12 cellular contexts compared by ENCODE assay signal in the genomic region with DNA sequence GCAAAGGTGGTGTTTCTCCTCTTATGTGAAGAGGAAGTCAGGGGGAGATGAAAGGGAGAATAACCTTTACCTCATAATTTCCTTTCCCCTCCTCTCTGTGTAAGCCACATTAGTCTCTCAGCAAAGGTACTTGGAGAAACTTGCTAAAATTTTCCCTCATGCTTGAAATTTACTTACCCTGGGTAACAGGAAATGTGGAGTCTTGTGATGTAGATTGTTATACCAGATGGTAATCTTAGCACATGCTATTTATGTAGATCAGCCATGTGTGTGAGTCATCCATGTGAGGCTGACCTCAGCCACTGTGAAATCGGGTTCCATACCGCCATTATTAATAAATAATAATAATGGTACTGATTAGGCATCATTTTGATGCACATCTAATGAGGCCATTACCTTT.
DNase-seq lines count a peak whose midpoint lies in the region; ATAC-seq and TF ChIP-seq lines count a peak whose summit lies in the region.
"Had no signal": no experiment of that assay in that cellular context is flagged by ENCODE, and none has a peak within 500 bp of the region (broad histone marks: within the 10 kb centered on the region; RNA-seq: fewer than 3 reads in every experiment).

No MANE protein-coding gene starts in this region.

- H3K27me3 Mint-ChIP-seq in CD8-positive, alpha-beta T cell (ENCODE audit: low read depth), result no peaks in the 10 kb centered on the region

- H3K4me1 ChIP-seq in CD8-positive, alpha-beta T cell (ENCODE audit: insufficient read depth, low read length), result peaks cover 9% of the 10 kb centered on the region
- H3K4me1 ChIP-seq in fibroblast of lung (ENCODE audit: control insufficient read depth, extremely low read depth, insufficient read depth, low read length), result no peaks in the 10 kb centered on the region
- H3K4me1 ChIP-seq: lower lobe of right lung had no signal

- no peak for ATAC-seq in CD8-positive, alpha-beta T cell
- peak; percentile 59 for ATAC-seq in GM21390 (IDR thresholded peaks at IDR 0.05; ENCODE audit: unreplicated experiment)
- ATAC-seq: lower lobe of right lung had no signal

- H3K27me3 ChIP-seq in CD8-positive, alpha-beta T cell (ENCODE audit: insufficient read depth, low read length), result no peaks in the 10 kb centered on the region
- H3K27me3 ChIP-seq in fibroblast of lung (ENCODE audit: control insufficient read depth, insufficient read depth, low read length), result no peaks in the 10 kb centered on the region
- H3K27me3 ChIP-seq: dorsolateral prefrontal cortex had no signal

- POLR2A ChIA-PET in CD8-positive, alpha-beta T cell (lab: Charles Lee), result no interaction called here
- POLR2A ChIA-PET in RWPE1 (lab: Yijun Ruan, JAX; ENCODE audit: low non-redundant PET), result no interaction called here

- no peaks in the 10 kb centered on the region for H3K9me3 Mint-ChIP-seq in CD8-positive, alpha-beta T cell
- H3K9me3 Mint-ChIP-seq: activated CD4-positive, alpha-beta memory T cell treated with anti-CD3 and anti-CD28 coated beads for 36 hours; H9 had no signal

- H2AFZ ChIP-seq in fibroblast of lung (ENCODE audit: low read length), result no peak overlapping the region

- H3K4me2 ChIP-seq in fibroblast of lung (ENCODE audit: extremely low read depth, insufficient read depth, low read length), result no peak overlapping the region

- no peak overlapping the region for H3K4me3 ChIP-seq in CD8-positive, alpha-beta T cell (ENCODE audit: low read depth, low read length)
- H3K4me3 ChIP-seq in fibroblast of lung (replicated peaks in 1 of 4; ENCODE audit: control extremely low read depth in 1 of 4, insufficient read depth in 1 of 4, low read depth in 3 of 4, low read length in 4 of 4), result no peak overlapping the region
- H3K4me3 ChIP-seq: lower lobe of right lung had no signal

- no peak overlapping the region for H3K9ac ChIP-seq in fibroblast of lung (ENCODE audit: insufficient read depth, low read length)

- intact Hi-C loops in CD8-positive, alpha-beta T cell (cut with DNase I, micrococcal nuclease), result no loop called here

- H3K27ac ChIP-seq in CD8-positive, alpha-beta T cell (ENCODE audit: low read depth, low read length), result no peak overlapping the region
- H3K27ac ChIP-seq in fibroblast of lung (ENCODE audit: insufficient read depth, low read length) (no peak overlapping the region), RWPE1 (no peak overlapping the region)
- H3K27ac ChIP-seq: dorsolateral prefrontal cortex, lower lobe of right lung had no signal

- CTCF ChIA-PET in CD8-positive, alpha-beta T cell (lab: Charles Lee), result no interaction called here
- CTCF ChIA-PET in RWPE1 (lab: Yijun Ruan, JAX), result interaction anchor here (0.7 kb wide), 1 partner anchor 8 kb away, joined by 3 read pairs; no protein-coding TSS in a partner anchor

- H4K20me1 ChIP-seq in fibroblast of lung (ENCODE audit: control insufficient read depth, extremely low read depth, insufficient read depth, low read length), result no peaks in the 10 kb centered on the region

- DNase-seq in CD8-positive, alpha-beta T cell, result no peak
- peak; percentile 63 for DNase-seq in M059J (ENCODE audit: low read depth)
- DNase-seq in fibroblast of lung (ENCODE audit: low read depth in 2 of 2), result peak; percentile 64 to 79
- DNase-seq in RKO (ENCODE audit: low spot score), result no peak
- no peak for DNase-seq in RWPE1 (ENCODE audit: low spot score)
- no peak for DNase-seq in occipital lobe (lab: John Stamatoyannopoulos, UW)
- DNase-seq in NCI-H146 (lab: John Stamatoyannopoulos, UW), result no peak
- DNase-seq: activated CD4-positive, alpha-beta memory T cell treated with anti-CD3 and anti-CD28 coated beads for 36 hours; dorsolateral prefrontal cortex; H9; lower lobe of right lung had no signal

- H3K4me3 Mint-ChIP-seq in CD8-positive, alpha-beta T cell, result no peak overlapping the region
- H3K4me3 Mint-ChIP-seq: activated CD4-positive, alpha-beta memory T cell treated with anti-CD3 and anti-CD28 coated beads for 36 hours; H9 had no signal

- no peaks in the 10 kb centered on the region for H3K79me2 ChIP-seq in fibroblast of lung (ENCODE audit: control insufficient read depth, insufficient read depth, low read length)

- H3K27ac Mint-ChIP-seq in CD8-positive, alpha-beta T cell, result peak overlapping the region; percentile 12
- H3K27ac Mint-ChIP-seq: activated CD4-positive, alpha-beta memory T cell treated with anti-CD3 and anti-CD28 coated beads for 36 hours; H9 had no signal

- H3K9me3 ChIP-seq in CD8-positive, alpha-beta T cell (ENCODE audit: low read length), result no peaks in the 10 kb centered on the region
- no peaks in the 10 kb centered on the region for H3K9me3 ChIP-seq in fibroblast of lung (ENCODE audit: control insufficient read depth, insufficient read depth, low read depth, low read length)
- H3K9me3 ChIP-seq: lower lobe of right lung had no signal

- H3K36me3 ChIP-seq in CD8-positive, alpha-beta T cell (ENCODE audit: insufficient read depth, low read length), result no peaks in the 10 kb centered on the region
- H3K36me3 ChIP-seq in fibroblast of lung (ENCODE audit: control insufficient read depth, insufficient read depth, low read length), result no peaks in the 10 kb centered on the region
- H3K36me3 ChIP-seq: lower lobe of right lung had no signal

- peaks cover 17% of the 10 kb centered on the region for H3K4me1 Mint-ChIP-seq in CD8-positive, alpha-beta T cell (ENCODE audit: low read depth)

- no peaks in the 10 kb centered on the region for H3K36me3 Mint-ChIP-seq in CD8-positive, alpha-beta T cell
- H3K36me3 Mint-ChIP-seq: activated CD4-positive, alpha-beta memory T cell treated with anti-CD3 and anti-CD28 coated beads for 36 hours had no signal

- TF ChIP-seq CTCF in CD8-positive, alpha-beta T cell (IDR thresholded peaks at IDR 0.05), result no peak
- TF ChIP-seq CTCF in fibroblast of lung (conservative IDR thresholded peaks at IDR 0.05 in 1 of 2, IDR thresholded peaks at IDR 0.05 in 1 of 2; ENCODE audit: low read depth in 1 of 2, low read length in 2 of 2) (no peak), RWPE1 (conservative IDR thresholded peaks at IDR 0.05; ENCODE audit: low read depth) (no peak)

Comparison
In these comparisons a context has a peak if more than half of its experiments do, and no peak if none do; other contexts are left out.
1. DNase-seq: peak in M059J (single experiment) and fibroblast of lung (2 of 2); none in CD8-positive, alpha-beta T cell (0 of 7), RKO (single experiment), RWPE1 (single experiment), occipital lobe (single experiment) and NCI-H146 (single experiment).